ENCODE assay signal across 8 cellular contexts in the genomic region with DNA sequence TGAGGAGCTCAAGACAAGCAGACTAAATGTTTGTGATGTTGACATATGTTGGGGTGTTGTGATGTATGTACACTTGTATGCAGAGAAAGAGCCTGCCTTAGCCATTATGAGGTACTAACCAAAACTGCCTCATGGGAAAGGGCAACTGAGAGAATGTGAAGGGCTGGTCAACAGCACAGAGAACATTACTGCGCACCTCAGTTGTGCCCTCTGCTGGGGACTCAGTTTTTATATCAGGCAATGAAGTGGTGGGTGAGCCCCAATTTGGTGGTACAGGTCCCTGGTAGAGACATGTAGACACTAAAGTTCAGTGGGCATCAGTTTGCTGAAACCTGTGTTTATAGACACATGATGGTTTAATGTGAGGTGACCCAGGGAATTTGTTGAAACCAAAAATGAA.
DNase-seq lines count a peak whose midpoint lies in the region; ATAC-seq and TF ChIP-seq lines count a peak whose summit lies in the region.

No MANE protein-coding gene starts in this region.

- WGBS in heart left ventricle, 4 donors, result 84 to 100% (median 91%) methylated on average over 1 of the region's 1 CpG

- TF ChIP-seq CTCF in heart left ventricle (IDR thresholded peaks at IDR 0.05), result peak in 10 of 12 donors; percentile 20 to 46 (median 34)

- ATAC-seq in GM21367 (IDR thresholded peaks at IDR 0.05; ENCODE audit: unreplicated experiment) (peak; percentile 56), heart left ventricle (peak in 2 of 4 donors; percentile 32 to 69), GM21515 (IDR thresholded peaks at IDR 0.05; ENCODE audit: unreplicated experiment) (no peak), HG02571 (IDR thresholded peaks at IDR 0.05; ENCODE audit: unreplicated experiment) (no peak), GM18907 (IDR thresholded peaks at IDR 0.05; ENCODE audit: unreplicated experiment) (no peak)

- H3K27me3 ChIP-seq in heart left ventricle, result no peaks in the 10 kb centered on the region

- no peak for TF ChIP-seq POLR2A in heart left ventricle (IDR thresholded peaks at IDR 0.05)

- no peaks in the 10 kb centered on the region for H3K9me3 ChIP-seq in heart left ventricle

- no peaks in the 10 kb centered on the region for H3K36me3 ChIP-seq in heart left ventricle

- H3K27ac ChIP-seq in heart left ventricle, result no peak overlapping the region

- intact Hi-C loops in heart left ventricle (cut with DNase I), result no loop called here

- H3K4me3 ChIP-seq in heart left ventricle, result no peak overlapping the region

- no peaks in the 10 kb centered on the region for H3K4me1 ChIP-seq in heart left ventricle

- DNase-seq in DMS53 (lab: John Stamatoyannopoulos, UW) (peak; percentile 39), OCI-M1 (lab: John Stamatoyannopoulos, UW) (peak; percentile 61), heart left ventricle (peak in 1 of 5 donors; percentile 21)
- DNase-seq in activated CD8-positive, alpha-beta memory T cell treated with anti-CD3 and anti-CD28 coated beads, Interleukin-2, amount 50 U/mL, for 48 hours, result no peak
